In the genomic region with DNA sequence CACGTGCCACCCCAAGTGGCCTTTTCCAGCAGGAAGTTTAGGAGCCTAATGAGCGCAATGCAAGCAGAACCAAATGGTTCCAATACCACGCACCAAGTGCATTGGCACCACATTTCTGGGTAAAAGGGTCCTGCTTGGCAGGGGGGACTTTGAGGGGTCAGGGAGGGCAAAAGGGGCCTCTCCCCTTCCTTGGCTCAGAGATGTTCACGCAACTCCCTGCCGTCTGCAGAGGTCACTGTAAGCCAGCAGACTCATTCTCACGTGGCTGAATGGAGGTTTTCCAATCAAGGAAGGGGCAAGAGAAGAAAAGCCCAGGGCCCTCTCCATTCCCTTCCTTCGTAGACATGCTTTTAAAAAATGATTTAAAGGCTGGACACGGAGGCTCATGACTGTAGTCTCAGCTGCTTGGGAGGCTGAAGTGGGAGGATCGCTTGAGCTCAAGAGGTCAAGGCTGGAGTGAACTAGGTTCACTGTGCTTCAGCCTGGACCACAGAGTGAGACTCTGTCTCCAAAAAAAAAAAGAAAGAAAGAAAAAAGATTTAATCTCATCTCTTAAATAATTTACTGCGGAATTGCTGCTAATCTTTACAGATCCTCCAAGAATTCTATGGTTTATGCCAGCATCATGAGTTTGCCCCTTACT, we compare ENCODE assay signal across 8 cellular contexts.
DNase-seq lines count a peak whose midpoint lies in the region; ATAC-seq, FAIRE-seq and TF ChIP-seq lines count a peak whose summit lies in the region.

No MANE protein-coding gene starts in this region.

- TF ChIP-seq POLR2A in endothelial cell of umbilical vein (IDR thresholded peaks at IDR 0.05; ENCODE audit: low read depth, low read length), result no peak

- FAIRE-seq in endothelial cell of umbilical vein (lab: Jason Lieb, UNC), result no peak

- H4K20me1 ChIP-seq in endothelial cell of umbilical vein (replicated peaks; ENCODE audit: control insufficient read depth, extremely low read depth, insufficient read depth, low read length), result no peaks in the 10 kb centered on the region

- peak; percentile 14 to 18 for DNase-seq in stimulated activated CD4-positive, alpha-beta T cell treated with anti-CD3 and anti-CD28 coated beads, Interleukin-2, amount 100 ng/mL, for 24 hours
- no peak for DNase-seq in stimulated activated CD4-positive, alpha-beta T cell treated with anti-CD3 and anti-CD28 coated beads, Interleukin-1b, Interleukin-23, amount 100 ng/mL, for 48 hours
- DNase-seq in SK-MEL-5 (ENCODE audit: low read depth, low spot score) (peak; percentile 76), endothelial cell of umbilical vein (ENCODE audit: low read depth, low spot score) (peak; percentile 47), epidermal melanocyte (ENCODE audit: insufficient read length, low spot score) (no peak), G401 (ENCODE audit: low spot score) (no peak)
- peak; percentile 43 for DNase-seq in stimulated activated naive CD8-positive, alpha-beta T cell treated with anti-CD3 and anti-CD28 coated beads, Interleukin-15, Interleukin-2, amounts not matched to agents 100 U/mL and 50 U/mL, for 24 hours

- H3K4me1 ChIP-seq in endothelial cell of umbilical vein (ENCODE audit: control insufficient read depth, extremely low read depth, insufficient read depth, low read length), result peaks cover 23% of the 10 kb centered on the region

- H3K27me3 ChIP-seq in endothelial cell of umbilical vein (ENCODE audit: control insufficient read depth in 2 of 2, insufficient read depth in 2 of 2, low read length in 2 of 2), result no peaks in the 10 kb centered on the region

- no peak overlapping the region for H2AFZ ChIP-seq in endothelial cell of umbilical vein (ENCODE audit: low read depth, low read length)

- CTCF ChIA-PET in endothelial cell of umbilical vein (lab: Charles Lee), result interaction anchor here (0.6 to 5.5 kb wide), 7 partner anchors 13 to 251 kb away, joined by 3 to 37 read pairs (median 6); no protein-coding TSS in a partner anchor

- peak in 1 of 2 donors; percentile 26 for TF ChIP-seq CTCF in endothelial cell of umbilical vein (IDR thresholded peaks at IDR 0.05; ENCODE audit: extremely low read depth in 1 of 2, insufficient read depth in 1 of 2, low read depth in 1 of 2, low read length in 2 of 2)

- intact Hi-C loops in endothelial cell of umbilical vein (cut with micrococcal nuclease), result loop anchor here (2.0 kb wide), 1 partner anchor 355 kb away; no protein-coding TSS in a partner anchor

- H3K4me3 ChIP-seq in endothelial cell of umbilical vein (replicated peaks in 1 of 3; ENCODE audit: insufficient read depth in 1 of 3, low read depth in 1 of 3, low read length in 3 of 3), result no peak overlapping the region

- dilution Hi-C loops in endothelial cell of umbilical vein (cut with MboI; ENCODE audit: extremely low pct_ligation_motif_present, low sequenced_read_pairs), result no loop called here

- H3K9me3 ChIP-seq in endothelial cell of umbilical vein (replicated peaks; ENCODE audit: control insufficient read depth, insufficient read depth, low read length), result no peaks in the 10 kb centered on the region

- H3K36me3 ChIP-seq in endothelial cell of umbilical vein (ENCODE audit: control insufficient read depth in 2 of 2, extremely low read depth in 1 of 2, insufficient read depth in 2 of 2, low read length in 2 of 2), result no peaks in the 10 kb centered on the region

- no peaks in the 10 kb centered on the region for H3K9me1 ChIP-seq in endothelial cell of umbilical vein (replicated peaks; ENCODE audit: control insufficient read depth, extremely low read depth, insufficient read depth, low read length)

- BruUV-seq in endothelial cell of umbilical vein (replicated peaks; lab: Mats Ljungman, UMichigan), result no TSS peak

- in situ Hi-C loops in SK-MEL-5 (cut with HindIII; ENCODE audit: low pct_unique_long_range_greater_than_20kb, low sequenced_read_pairs) (no loop called here), G401 (cut with HindIII; ENCODE audit: low sequenced_read_pairs) (loop anchor here (25.0 kb wide), 1 partner anchor 187 kb away; no protein-coding TSS in a partner anchor)

- H3K9ac ChIP-seq in endothelial cell of umbilical vein (replicated peaks; ENCODE audit: extremely low read depth, insufficient read depth, low read length), result no peak overlapping the region

- no peak overlapping the region for H3K27ac ChIP-seq in endothelial cell of umbilical vein (ENCODE audit: insufficient read depth, low read depth, low read length)

- no peak for ATAC-seq in stimulated activated naive CD8-positive, alpha-beta T cell treated with anti-CD3 and anti-CD28 coated beads, Interleukin-15, Interleukin-2, amounts not matched to agents 100 U/mL and 50 U/mL, for 24 hours
- no peak for ATAC-seq in GM19395 (IDR thresholded peaks at IDR 0.05; ENCODE audit: unreplicated experiment)

- POLR2A ChIA-PET in endothelial cell of umbilical vein (lab: Charles Lee), result interaction anchor here (0.6 to 2.1 kb wide), 2 partner anchors 105 to 252 kb away, joined by 5 to 6 read pairs; a partner anchor contains a TSS

- no peak overlapping the region for H3K4me2 ChIP-seq in endothelial cell of umbilical vein (ENCODE audit: insufficient read depth, low read length)

- no peaks in the 10 kb centered on the region for H3K79me2 ChIP-seq in endothelial cell of umbilical vein (ENCODE audit: control insufficient read depth, insufficient read depth, low read length)

TF ChIP-seq in endothelial cell of umbilical vein, 7 proteins besides CTCF, POLR2A, EP300 and RAD21:
- TF ChIP-seq JUN (IDR thresholded peaks at IDR 0.05; ENCODE audit: borderline replicate concordance, insufficient read depth, insufficient read length, low read depth) (no peak), MYC (IDR thresholded peaks at IDR 0.05; ENCODE audit: low read depth, low read length) (no peak), GATA2 (IDR thresholded peaks at IDR 0.05; ENCODE audit: insufficient read depth, insufficient read length, low read depth, low read length) (no peak), EZH2 (IDR thresholded peaks at IDR 0.05; ENCODE audit: borderline replicate concordance, low read depth, low read length, severe bottlenecking) (no peak), FOS (IDR thresholded peaks at IDR 0.05; ENCODE audit: borderline replicate concordance, insufficient read depth, low read length) (no peak), POLR2AphosphoS5 (IDR thresholded peaks at IDR 0.05; ENCODE audit: insufficient read depth, low read depth, low read length) (no peak)
- TF ChIP-seq, protein P1, sequence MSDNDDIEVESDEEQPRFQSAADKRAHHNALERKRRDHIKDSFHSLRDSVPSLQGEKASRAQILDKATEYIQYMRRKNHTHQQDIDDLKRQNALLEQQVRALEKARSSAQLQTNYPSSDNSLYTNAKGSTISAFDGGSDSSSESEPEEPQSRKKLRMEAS (IDR thresholded peaks at IDR 0.05; ENCODE audit: insufficient read depth, insufficient read length), result no peak

Comparison
In these comparisons a context has a peak if more than half of its experiments do, and no peak if none do; other contexts are left out.
1. DNase-seq: peak in stimulated activated CD4-positive, alpha-beta T cell treated with anti-CD3 and anti-CD28 coated beads, Interleukin-2, amount 100 ng/mL, for 24 hours (2 of 2), SK-MEL-5 (single experiment), endothelial cell of umbilical vein (single experiment) and stimulated activated naive CD8-positive, alpha-beta T cell treated with anti-CD3 and anti-CD28 coated beads, Interleukin-15, Interleukin-2, amounts not matched to agents 100 U/mL and 50 U/mL, for 24 hours (single experiment); none in stimulated activated CD4-positive, alpha-beta T cell treated with anti-CD3 and anti-CD28 coated beads, Interleukin-1b, Interleukin-23, amount 100 ng/mL, for 48 hours (single experiment), epidermal melanocyte (single experiment) and G401 (single experiment).